2 cellular contexts compared by ENCODE assay signal in genomic region chr3:188177721-188178120, GRCh38.
TF ChIP-seq lines count a peak whose summit lies in the region.

No MANE protein-coding gene starts in this region.

TF ChIP-seq in A549, 52 proteins besides CTCF, POLR2A, EP300 and RAD21:
- TF ChIP-seq NR3C1 (IDR thresholded peaks at IDR 0.05), result no peak
- TF ChIP-seq EHMT2 (IDR thresholded peaks at IDR 0.05; ENCODE audit: low read depth), result no peak
- no peak for TF ChIP-seq HOXA7 (CRISPR knock-in tag; IDR thresholded peaks at IDR 0.05)
- TF ChIP-seq FOSL2 (IDR thresholded peaks at IDR 0.05), result no peak
- TF ChIP-seq FOSL2 (CRISPR knock-in tag; IDR thresholded peaks at IDR 0.05), result no peak
- TF ChIP-seq HEYL (CRISPR knock-in tag; IDR thresholded peaks at IDR 0.05), result no peak
- TF ChIP-seq ZNF302 (CRISPR knock-in tag; IDR thresholded peaks at IDR 0.05), result no peak

TF ChIP-seq in IMR-90, 13 proteins besides CTCF, POLR2A, EP300 and RAD21:
- TF ChIP-seq USF2 (IDR thresholded peaks at IDR 0.05; ENCODE audit: low read depth, low read length) (no peak), BHLHE40 (IDR thresholded peaks at IDR 0.05; ENCODE audit: low read depth, low read length) (no peak), MXI1 (IDR thresholded peaks at IDR 0.05; ENCODE audit: borderline replicate concordance, low read depth, low read length) (no peak), MAFK (IDR thresholded peaks at IDR 0.05; ENCODE audit: low read depth, low read length) (no peak), SMC3 (IDR thresholded peaks at IDR 0.05; ENCODE audit: low read depth, low read length) (no peak), MAZ (IDR thresholded peaks at IDR 0.05; ENCODE audit: borderline replicate concordance, low read depth, low read length) (no peak)
